In the genomic region with DNA sequence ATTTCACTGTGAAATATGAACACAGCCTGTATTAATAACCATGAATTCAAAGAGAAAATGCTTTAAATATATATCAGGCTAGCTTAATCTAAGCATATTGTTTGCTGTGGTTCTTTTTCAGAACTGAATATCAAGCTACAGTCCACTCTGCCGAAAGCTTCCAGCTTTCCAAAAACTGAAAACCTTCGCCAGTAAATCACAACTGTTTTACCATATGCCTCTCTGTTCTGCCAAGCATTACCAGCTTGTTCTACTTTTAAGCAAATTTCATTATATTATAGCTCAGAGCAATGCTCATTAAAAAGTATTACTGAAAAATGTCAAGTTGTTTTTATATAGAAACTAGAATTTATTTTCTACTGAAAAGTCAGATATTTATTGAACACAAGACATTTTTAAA, we compare ENCODE assay signal across 17 cellular contexts.
"Had no signal": no experiment of that assay in that cellular context is flagged by ENCODE, and none has a peak within 500 bp of the region (broad histone marks: within the 10 kb centered on the region; RNA-seq: fewer than 3 reads in every experiment).

No MANE protein-coding gene starts in this region.

- H3K27ac ChIP-seq: ascending aorta, epithelial cell of prostate, right atrium auricular region had no signal

- H3K36me3 ChIP-seq: ascending aorta, right atrium auricular region, tibial nerve had no signal

- H3K4me1 ChIP-seq: ascending aorta, right atrium auricular region had no signal

- H3K27me3 ChIP-seq: ascending aorta, right atrium auricular region, tibial nerve had no signal

- FAIRE-seq: endometrium, frontal cortex had no signal

- DNase-seq: activated B cell treated with CpG ODN at 0.5 μM for 24 hours; activated CD8-positive, alpha-beta T cell treated with anti-CD3 and anti-CD28 coated beads, Interleukin-2, amount 10 ng/mL, durations not matched to agents 7 days and 5 days; activated naive CD4-positive, alpha-beta T cell; activated T-cell treated with anti-CD3 and anti-CD28 coated beads for 4 hours; activated T-cell treated with anti-CD3 and anti-CD28 coated beads, Interleukin-2, amount 50 U/mL, for 72 hours; effector CD4-positive, alpha-beta T cell; naive thymus-derived CD8-positive, alpha-beta T cell; occipital lobe; stimulated activated CD4-positive, alpha-beta T cell treated with anti-CD3 and anti-CD28 coated beads, Interleukin-15, amount 100 ng/mL, for 24 hours; stimulated activated naive CD4-positive, alpha-beta T cell; T-cell had no signal

- H3K9me3 ChIP-seq: ascending aorta, right atrium auricular region, tibial nerve had no signal

- H3K4me3 ChIP-seq: ascending aorta, right atrium auricular region, tibial nerve had no signal
